10 cellular contexts compared by ENCODE assay signal in genomic region chr19:8001651-8001994, GRCh38. TPM values are rescaled to one million over a fixed set of nuclear protein-coding genes. Genes with fewer than 3 reads are reported as not detected.
DNase-seq lines count a peak whose midpoint lies in the region; ATAC-seq, FAIRE-seq and TF ChIP-seq lines count a peak whose summit lies in the region.
"Had no signal": no experiment of that assay in that cellular context is flagged by ENCODE, and none has a peak within 500 bp of the region (broad histone marks: within the 10 kb centered on the region; RNA-seq: fewer than 3 reads in every experiment).

No MANE protein-coding gene starts in this region.

- H3K9ac ChIP-seq in HepG2 (ENCODE audit: insufficient read depth, low read depth, low read length) (no peak overlapping the region; the same call in 1 of the 2 replicates), stomach smooth muscle (ENCODE audit: low read length in 2 of 2) (peak overlapping the region in 1 of 2 donors; percentile 55)

- no peaks in the 10 kb centered on the region for H3K36me3 Mint-ChIP-seq in T-helper 1 cell treated with Interleukin-12 subunit alpha and Interleukin-12 subunit beta and Interleukin-4 antibody, amounts not matched to agents 30 μg/mL and 1 μg/mL, for 36 hours (ENCODE audit: low read depth)
- H3K36me3 Mint-ChIP-seq in activated naive CD8-positive, alpha-beta T cell treated with anti-CD3 and anti-CD28 coated beads, Interleukin-2, amount 50 U/mL, for 24 hours (ENCODE audit: low read depth), result peaks cover 29% of the 10 kb centered on the region

- no TSS peak for BruUV-seq in HepG2 (replicated peaks; lab: Mats Ljungman, UMichigan)

- no peak overlapping the region for H2AFZ ChIP-seq in HepG2 (ENCODE audit: low read length)

- H3K9me3 Mint-ChIP-seq in T-helper 1 cell treated with Interleukin-12 subunit alpha and Interleukin-12 subunit beta and Interleukin-4 antibody, amounts not matched to agents 30 μg/mL and 1 μg/mL, for 36 hours, result no peaks in the 10 kb centered on the region
- no peaks in the 10 kb centered on the region for H3K9me3 Mint-ChIP-seq in activated naive CD8-positive, alpha-beta T cell treated with anti-CD3 and anti-CD28 coated beads, Interleukin-2, amount 50 U/mL, for 24 hours

- peak overlapping the region; percentile 55 for H3K27ac Mint-ChIP-seq in T-helper 1 cell treated with Interleukin-12 subunit alpha and Interleukin-12 subunit beta and Interleukin-4 antibody, amounts not matched to agents 30 μg/mL and 1 μg/mL, for 36 hours
- peak overlapping the region; percentile 81 for H3K27ac Mint-ChIP-seq in activated naive CD8-positive, alpha-beta T cell treated with anti-CD3 and anti-CD28 coated beads, Interleukin-2, amount 50 U/mL, for 24 hours

- POLR2A ChIA-PET in HepG2 (lab: Yijun Ruan, JAX), result interaction anchor here (0.8 to 2.4 kb wide), 5 partner anchors 26 to 105 kb away, joined by 3 to 19 read pairs (median 4); partner anchors contain the start of genes MAP2K7, SNAPC2 and TIMM44

- H3K27ac ChIP-seq in HepG2 (ENCODE audit: extremely low read length, insufficient read depth, low read length), result peak overlapping the region; percentile 49
- H3K27ac ChIP-seq in stomach smooth muscle (ENCODE audit: low read length), result peak overlapping the region; percentile 49

- TF ChIP-seq EP300 in HepG2 (IDR thresholded peaks at IDR 0.05; ENCODE audit: low read depth in 2 of 2, low read length in 2 of 2), result no peak
- no peak for TF ChIP-seq EP300 in HepG2 (CRISPR knock-in tag; IDR thresholded peaks at IDR 0.05; ENCODE audit: borderline replicate concordance)

- peaks cover 84% of the 10 kb centered on the region for H3K79me2 ChIP-seq in HepG2 (ENCODE audit: insufficient read depth, low read length)

- no peak for TF ChIP-seq RAD21 in HepG2 (CRISPR knock-in tag; IDR thresholded peaks at IDR 0.05)

- peak overlapping the region in 1 of 3 experiments; percentile 66; a peak in 2 of 6 replicates for H3K4me3 ChIP-seq in HepG2 (replicated peaks in 1 of 3; ENCODE audit: insufficient read depth in 1 of 3, low read depth in 2 of 3, low read length in 3 of 3)
- peak overlapping the region in 1 of 2 donors; percentile 69 for H3K4me3 ChIP-seq in stomach smooth muscle (ENCODE audit: low read length in 2 of 2)

- 87% methylated on average over 5 of the region's 5 CpGs for WGBS in HepG2 (ENCODE audit: low lambda C conversion rate)

- TF ChIP-seq POLR2A in HepG2 (IDR thresholded peaks at IDR 0.05; ENCODE audit: insufficient read depth in 1 of 2, low read depth in 2 of 2, low read length in 2 of 2), result no peak

- H3K27me3 ChIP-seq in HepG2 (ENCODE audit: control insufficient read depth in 1 of 2, insufficient read depth in 2 of 2, low read length in 2 of 2) (no peaks in the 10 kb centered on the region), stomach smooth muscle (ENCODE audit: control insufficient read depth in 1 of 2, insufficient read depth in 2 of 2, low read length in 2 of 2) (no peaks in the 10 kb centered on the region)

- peak overlapping the region; percentile 89 for H3K4me2 ChIP-seq in HepG2 (ENCODE audit: low read depth, low read length)

- peak overlapping the region; percentile 74 for H3K4me3 Mint-ChIP-seq in T-helper 1 cell treated with Interleukin-12 subunit alpha and Interleukin-12 subunit beta and Interleukin-4 antibody, amounts not matched to agents 30 μg/mL and 1 μg/mL, for 36 hours
- H3K4me3 Mint-ChIP-seq in activated naive CD8-positive, alpha-beta T cell treated with anti-CD3 and anti-CD28 coated beads, Interleukin-2, amount 50 U/mL, for 24 hours, result peak overlapping the region; percentile 80

- DNase-seq in T-helper 1 cell (no peak), HepG2 (ENCODE audit: low spot score) (no peak), midbrain (lab: John Stamatoyannopoulos, UW) (no peak), NCI-H1417 (lab: John Stamatoyannopoulos, UW) (no peak), NCI-H1436 (lab: John Stamatoyannopoulos, UW) (no peak)
- no peak for DNase-seq in activated naive CD8-positive, alpha-beta T cell treated with anti-CD3 and anti-CD28 coated beads, Interleukin-2, amount 50 U/mL, for 24 hours

- in situ Hi-C loops in HepG2 (cut with HindIII; ENCODE audit: extremely low pct_ligation_motif_present, low pct_unique_long_range_greater_than_20kb), result loop anchor here (25.0 kb wide), 1 partner anchor 261 kb away; no protein-coding TSS in a partner anchor

- ATAC-seq in activated naive CD8-positive, alpha-beta T cell treated with anti-CD3 and anti-CD28 coated beads, Interleukin-2, amount 50 U/mL, for 24 hours, result no peak
- ATAC-seq in HepG2, result no peak; the same call in 2 of the 3 replicates

- peaks cover 68% of the 10 kb centered on the region for H4K20me1 ChIP-seq in HepG2 (ENCODE audit: insufficient read depth, low read length)

- CTCF ChIA-PET in HepG2 (lab: Yijun Ruan, JAX; ENCODE audit: low intra/inter-chr PET ratio, low total read pairs), result interaction anchor here (1.4 to 1.8 kb wide), 2 partner anchors 31 to 58 kb away, joined by 7 to 8 read pairs; partner anchors contain the start of gene TIMM44

- intact Hi-C loops in HepG2 (cut with micrococcal nuclease; ENCODE audit: unreplicated experiment), result no loop called here

- H3K9me3 ChIP-seq in HepG2 (ENCODE audit: low read length) (no peaks in the 10 kb centered on the region), stomach smooth muscle (ENCODE audit: control insufficient read depth in 2 of 2, low read length in 2 of 2) (no peaks in the 10 kb centered on the region)

- H3K4me1 ChIP-seq in HepG2 (ENCODE audit: insufficient read depth, low read length) (peaks cover 55% of the 10 kb centered on the region), stomach smooth muscle (ENCODE audit: control insufficient read depth, insufficient read depth, low read length) (peaks cover 46% of the 10 kb centered on the region)

- FAIRE-seq in HepG2 (lab: Jason Lieb, UNC), result no peak

- no peaks in the 10 kb centered on the region for H3K27me3 Mint-ChIP-seq in T-helper 1 cell treated with Interleukin-12 subunit alpha and Interleukin-12 subunit beta and Interleukin-4 antibody, amounts not matched to agents 30 μg/mL and 1 μg/mL, for 36 hours (ENCODE audit: low read depth)
- no peaks in the 10 kb centered on the region for H3K27me3 Mint-ChIP-seq in activated naive CD8-positive, alpha-beta T cell treated with anti-CD3 and anti-CD28 coated beads, Interleukin-2, amount 50 U/mL, for 24 hours

- TF ChIP-seq CTCF in HepG2 (CRISPR knock-in tag; IDR thresholded peaks at IDR 0.05), result no peak

- H3K4me1 Mint-ChIP-seq in T-helper 1 cell treated with Interleukin-12 subunit alpha and Interleukin-12 subunit beta and Interleukin-4 antibody, amounts not matched to agents 30 μg/mL and 1 μg/mL, for 36 hours (ENCODE audit: low read depth), result peaks cover 38% of the 10 kb centered on the region
- peaks cover 63% of the 10 kb centered on the region for H3K4me1 Mint-ChIP-seq in activated naive CD8-positive, alpha-beta T cell treated with anti-CD3 and anti-CD28 coated beads, Interleukin-2, amount 50 U/mL, for 24 hours

- H3K36me3 ChIP-seq in HepG2 (replicated peaks in 1 of 2; ENCODE audit: control insufficient read depth in 1 of 2, insufficient read depth in 2 of 2, low read length in 2 of 2), result peaks cover 6 to 14% of the 10 kb centered on the region in 2 experiments; a peak in 4 of 5 replicates
- H3K36me3 ChIP-seq in stomach smooth muscle (ENCODE audit: control insufficient read depth in 2 of 2, insufficient read depth in 2 of 2, low read length in 2 of 2), result peaks cover 0 to 2% of the 10 kb centered on the region in 2 donors

RNA-seq across cellular contexts. Expression of gene ELAVL1, which starts 3.8 kb away (rescaled TPM):
- 38.4 and 58.2 TPM in 2 replicates for total RNA-seq in HepG2 (2016; rRNA removed; fragmentation: Illumina TruSeq; extraction: Trizol)
- total RNA-seq in HepG2 (2016; cell fraction: cytosol; rRNA removed; fragmentation: Illumina TruSeq; extraction: Trizol; ENCODE audit: low read depth), result 8.6 and 10.0 TPM in 2 replicates
- 41.2 and 51.9 TPM in 2 replicates for total RNA-seq in HepG2 (2016; cell fraction: insoluble cytoplasmic fraction; rRNA removed; fragmentation: Illumina TruSeq; extraction: Trizol)
- total RNA-seq in HepG2 (2016; cell fraction: membrane; rRNA removed; fragmentation: Illumina TruSeq; extraction: Trizol), result 24.1 and 24.3 TPM in 2 replicates
- total RNA-seq in HepG2 (2016; cell fraction: nucleus; rRNA removed; fragmentation: Illumina TruSeq; extraction: Trizol), result 22.6 and 27.5 TPM in 2 replicates
- 25.6 and 27.9 TPM in 2 replicates for polyA plus RNA-seq in HepG2 (2011; rRNA removed)
- 35.9 and 37.1 TPM in 2 replicates for polyA plus RNA-seq in HepG2 (2011; cell fraction: cytosol; rRNA removed)
- polyA plus RNA-seq in HepG2 (2011; cell fraction: nucleus; rRNA removed), result 16.7 and 17.2 TPM in 2 replicates
- polyA plus RNA-seq in HepG2 (2012), result 37.6 and 45.7 TPM in 2 replicates
- 16.8 and 20.9 TPM in 2 replicates for polyA plus RNA-seq in HepG2 (2016; cell fraction: cytosol; fragmentation: Illumina TruSeq; extraction: Trizol; ENCODE audit: low read depth)
- 86.4 and 99.7 TPM in 2 replicates for polyA plus RNA-seq in HepG2 (2016; cell fraction: insoluble cytoplasmic fraction; fragmentation: Illumina TruSeq; extraction: Trizol; ENCODE audit: low read depth)
- 22.9 and 27.5 TPM in 2 replicates for polyA plus RNA-seq in HepG2 (2016; cell fraction: membrane; fragmentation: Illumina TruSeq; extraction: Trizol; ENCODE audit: low read depth)
- polyA plus RNA-seq in HepG2 (2016; cell fraction: nucleus; fragmentation: Illumina TruSeq; extraction: Trizol; ENCODE audit: insufficient read depth, low read depth), result 51.0 and 52.2 TPM in 2 replicates
- polyA minus RNA-seq in HepG2 (2011; rRNA and poly(A)+ RNA removed; ENCODE audit: low replicate concordance), result 35.9 and 54.6 TPM in 2 replicates
- 26.8 and 28.9 TPM in 2 replicates for polyA minus RNA-seq in HepG2 (2011; cell fraction: cytosol; rRNA and poly(A)+ RNA removed)
- polyA minus RNA-seq in HepG2 (2011; cell fraction: nucleus; rRNA and poly(A)+ RNA removed), result 7.3 and 10.2 TPM in 2 replicates

RNA-seq across cellular contexts. Expression of gene CCL25, which starts 50.9 kb away (rescaled TPM):
- not detected in 2 replicates for total RNA-seq in HepG2 (2016; rRNA removed; fragmentation: Illumina TruSeq; extraction: Trizol)
- total RNA-seq in HepG2 (2016; cell fraction: cytosol; rRNA removed; fragmentation: Illumina TruSeq; extraction: Trizol; ENCODE audit: low read depth), result not detected in 2 replicates
- total RNA-seq in HepG2 (2016; cell fraction: insoluble cytoplasmic fraction; rRNA removed; fragmentation: Illumina TruSeq; extraction: Trizol), result not detected in 2 replicates
- total RNA-seq in HepG2 (2016; cell fraction: membrane; rRNA removed; fragmentation: Illumina TruSeq; extraction: Trizol), result not detected in 2 replicates
- total RNA-seq in HepG2 (2016; cell fraction: nucleus; rRNA removed; fragmentation: Illumina TruSeq; extraction: Trizol), result not detected in 2 replicates
- not detected in 2 replicates for polyA plus RNA-seq in HepG2 (2011; rRNA removed)
- polyA plus RNA-seq in HepG2 (2011; cell fraction: cytosol; rRNA removed), result not detected in 2 replicates
- not detected in 2 replicates for polyA plus RNA-seq in HepG2 (2011; cell fraction: nucleus; rRNA removed)
- not detected in 2 replicates for polyA plus RNA-seq in HepG2 (2012)
- polyA plus RNA-seq in HepG2 (2016; cell fraction: cytosol; fragmentation: Illumina TruSeq; extraction: Trizol; ENCODE audit: low read depth), result not detected in 2 replicates
- polyA plus RNA-seq in HepG2 (2016; cell fraction: insoluble cytoplasmic fraction; fragmentation: Illumina TruSeq; extraction: Trizol; ENCODE audit: low read depth), result not detected in 2 replicates
- not detected in 2 replicates for polyA plus RNA-seq in HepG2 (2016; cell fraction: membrane; fragmentation: Illumina TruSeq; extraction: Trizol; ENCODE audit: low read depth)
- polyA plus RNA-seq in HepG2 (2016; cell fraction: nucleus; fragmentation: Illumina TruSeq; extraction: Trizol; ENCODE audit: insufficient read depth, low read depth), result not detected in 2 replicates
- not detected in 2 replicates for polyA minus RNA-seq in HepG2 (2011; rRNA and poly(A)+ RNA removed; ENCODE audit: low replicate concordance)
- not detected in 2 replicates for polyA minus RNA-seq in HepG2 (2011; cell fraction: cytosol; rRNA and poly(A)+ RNA removed)
- not detected in 2 replicates for polyA minus RNA-seq in HepG2 (2011; cell fraction: nucleus; rRNA and poly(A)+ RNA removed)
- total RNA-seq: NCI-H460 had no signal
- polyA plus RNA-seq: AG04450 had no signal

RNA-seq across cellular contexts. Expression of gene TIMM44, which starts 58.2 kb away (rescaled TPM):
- total RNA-seq in HepG2 (2016; rRNA removed; fragmentation: Illumina TruSeq; extraction: Trizol), result 71.5 and 72.6 TPM in 2 replicates
- 23.8 and 25.0 TPM in 2 replicates for total RNA-seq in HepG2 (2016; cell fraction: cytosol; rRNA removed; fragmentation: Illumina TruSeq; extraction: Trizol; ENCODE audit: low read depth)
- 59.2 and 70.8 TPM in 2 replicates for total RNA-seq in HepG2 (2016; cell fraction: insoluble cytoplasmic fraction; rRNA removed; fragmentation: Illumina TruSeq; extraction: Trizol)
- total RNA-seq in HepG2 (2016; cell fraction: membrane; rRNA removed; fragmentation: Illumina TruSeq; extraction: Trizol), result 31.0 and 35.7 TPM in 2 replicates
- total RNA-seq in HepG2 (2016; cell fraction: nucleus; rRNA removed; fragmentation: Illumina TruSeq; extraction: Trizol), result 41.7 and 54.7 TPM in 2 replicates
- 42.9 and 49.4 TPM in 2 replicates for polyA plus RNA-seq in HepG2 (2011; rRNA removed)
- 40.3 and 70.3 TPM in 2 replicates for polyA plus RNA-seq in HepG2 (2011; cell fraction: cytosol; rRNA removed)
- 178 and 215 TPM in 2 replicates for polyA plus RNA-seq in HepG2 (2011; cell fraction: nucleus; rRNA removed)
- 41.7 and 52.2 TPM in 2 replicates for polyA plus RNA-seq in HepG2 (2012)
- polyA plus RNA-seq in HepG2 (2016; cell fraction: cytosol; fragmentation: Illumina TruSeq; extraction: Trizol; ENCODE audit: low read depth), result 15.4 and 19.2 TPM in 2 replicates
- 61.4 and 63.3 TPM in 2 replicates for polyA plus RNA-seq in HepG2 (2016; cell fraction: insoluble cytoplasmic fraction; fragmentation: Illumina TruSeq; extraction: Trizol; ENCODE audit: low read depth)
- polyA plus RNA-seq in HepG2 (2016; cell fraction: membrane; fragmentation: Illumina TruSeq; extraction: Trizol; ENCODE audit: low read depth), result 24.0 and 26.3 TPM in 2 replicates
- polyA plus RNA-seq in HepG2 (2016; cell fraction: nucleus; fragmentation: Illumina TruSeq; extraction: Trizol; ENCODE audit: insufficient read depth, low read depth), result 95.7 and 103 TPM in 2 replicates
- 45.9 and 52.0 TPM in 2 replicates for polyA minus RNA-seq in HepG2 (2011; rRNA and poly(A)+ RNA removed; ENCODE audit: low replicate concordance)
- 25.5 and 34.2 TPM in 2 replicates for polyA minus RNA-seq in HepG2 (2011; cell fraction: cytosol; rRNA and poly(A)+ RNA removed)
- 41.6 and 45.6 TPM in 2 replicates for polyA minus RNA-seq in HepG2 (2011; cell fraction: nucleus; rRNA and poly(A)+ RNA removed)
